ENCODE assay signal across 9 cellular contexts in the genomic region with DNA sequence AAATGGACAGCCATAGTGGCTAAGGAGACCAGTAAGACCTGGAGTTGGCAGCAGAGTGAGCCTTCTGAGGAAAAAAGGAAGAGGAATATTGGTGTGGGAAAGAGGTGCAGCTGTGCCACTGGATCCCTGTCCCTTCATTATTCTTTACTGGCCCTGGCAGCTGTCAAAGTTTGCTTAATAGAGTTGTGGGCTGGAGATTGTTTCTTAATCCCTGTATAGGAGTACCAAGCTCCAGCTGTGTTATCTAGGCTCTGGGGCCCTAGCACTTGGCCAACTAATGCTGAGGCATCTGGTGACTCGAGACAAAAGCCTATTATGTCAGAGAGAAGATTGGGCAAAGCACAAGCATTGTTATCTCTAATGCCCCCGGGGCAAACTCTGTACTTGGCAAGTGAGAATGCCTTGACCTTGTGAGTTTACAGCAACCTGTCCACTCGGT.
A peak's percentile ranks its signal among the peaks of the same experiment; 100 is the strongest.
DNase-seq lines count a peak whose midpoint lies in the region; ATAC-seq, FAIRE-seq and TF ChIP-seq lines count a peak whose summit lies in the region.
"Had no signal": no experiment of that assay in that cellular context is flagged by ENCODE, and none has a peak within 500 bp of the region (broad histone marks: within the 10 kb centered on the region; RNA-seq: fewer than 3 reads in every experiment).

No MANE protein-coding gene starts in this region.

- POLR2A ChIA-PET in HEK293 (lab: Yijun Ruan, JAX): no interaction called here

- H3K36me3 ChIP-seq in HEK293 (ENCODE audit: control insufficient read depth in 2 of 2, insufficient read depth in 1 of 2, low read length in 2 of 2): no peaks in the 10 kb centered on the region; a peak in 1 of 3 replicates
- H3K36me3 ChIP-seq: tibial artery had no signal

- CTCF ChIA-PET in HEK293 (lab: Yijun Ruan, JAX): no interaction called here

- peak overlapping the region; percentile 43; the same call in 1 of the 2 replicates for H3K27ac ChIP-seq in HEK293 (ENCODE audit: extremely low read depth, low read depth, low read length)
- H3K27ac ChIP-seq: tibial artery had no signal

- no peak for FAIRE-seq in H54 (lab: Jason Lieb, UNC)

- H3K4me1 ChIP-seq in HEK293 (ENCODE audit: control insufficient read depth, insufficient read depth, low read length): peaks cover 22% of the 10 kb centered on the region

- no peak overlapping the region for H3K4me3 ChIP-seq in HEK293 (ENCODE audit: low read depth, low read length)
- no peak overlapping the region for H3K4me3 ChIP-seq in fibroblast of mammary gland (ENCODE audit: control insufficient read depth, low read depth, low read length)
- H3K4me3 ChIP-seq: tibial artery had no signal

- ATAC-seq in omental fat pad (ENCODE audit: low FRiP score) (peak; percentile 46), HG03469 (IDR thresholded peaks at IDR 0.05; ENCODE audit: unreplicated experiment) (no peak), GM18498 (IDR thresholded peaks at IDR 0.05; ENCODE audit: unreplicated experiment) (no peak)

- no peak for TF ChIP-seq POLR2A in H54 (IDR thresholded peaks at IDR 0.05; ENCODE audit: low read depth, low read length)

- TF ChIP-seq CTCF in HEK293 (tag by site-specific recombination; IDR thresholded peaks at IDR 0.05) (no peak), fibroblast of mammary gland (conservative IDR thresholded peaks at IDR 0.05; ENCODE audit: control insufficient read depth, insufficient read depth, low read depth, low read length) (no peak), omental fat pad (IDR thresholded peaks at IDR 0.05) (no peak)

- no peaks in the 10 kb centered on the region for H3K9me3 ChIP-seq in HEK293 (ENCODE audit: control insufficient read depth, insufficient read depth, low read depth, low read length)
- H3K9me3 ChIP-seq: tibial artery had no signal

- DNase-seq in RKO (ENCODE audit: low spot score): peak; percentile 48
- peak; percentile 44 for DNase-seq in fibroblast of mammary gland (ENCODE audit: low read depth)
- DNase-seq in omental fat pad (ENCODE audit: low spot score): no peak
- DNase-seq in cortex of kidney (lab: John Stamatoyannopoulos, UW): no peak
- no peak for DNase-seq in H54 (ENCODE audit: insufficient read length, low spot score)

TF ChIP-seq in HEK293, 187 proteins besides CTCF, POLR2A, EP300 and RAD21 (continues in another document):
- TF ChIP-seq ZNF132 (tag by site-specific recombination; IDR thresholded peaks at IDR 0.05; ENCODE audit: borderline replicate concordance) (no peak), ZNF426 (tag by site-specific recombination; IDR thresholded peaks at IDR 0.05) (no peak), ZNF202 (tag by site-specific recombination; IDR thresholded peaks at IDR 0.05; ENCODE audit: borderline replicate concordance) (no peak), FEZF1 (tag by site-specific recombination; IDR thresholded peaks at IDR 0.05) (peak; percentile 55), OSR2 (tag by site-specific recombination; IDR thresholded peaks at IDR 0.05) (peak; percentile 56), SP7 (tag by site-specific recombination; IDR thresholded peaks at IDR 0.05) (peak; percentile 43; the same call in 1 of the 2 replicates), ZNF596 (tag by site-specific recombination; IDR thresholded peaks at IDR 0.05) (no peak), KLF10 (tag by site-specific recombination; IDR thresholded peaks at IDR 0.05) (peak; percentile 43; the same call in 1 of the 2 replicates), ZNF555 (tag by site-specific recombination; conservative IDR thresholded peaks at IDR 0.05) (no peak), ZNF239 (tag by site-specific recombination; IDR thresholded peaks at IDR 0.05) (no peak), ZNF223 (tag by site-specific recombination; IDR thresholded peaks at IDR 0.05) (no peak), ZBTB17 (tag by site-specific recombination; IDR thresholded peaks at IDR 0.05) (peak; percentile 72), SCRT1 (tag by site-specific recombination; IDR thresholded peaks at IDR 0.05; ENCODE audit: borderline replicate concordance) (no peak), RBAK (tag by site-specific recombination; IDR thresholded peaks at IDR 0.05) (no peak), ZBTB7A (tag by site-specific recombination; IDR thresholded peaks at IDR 0.05; ENCODE audit: low read depth) (no peak), INSM2 (tag by site-specific recombination; IDR thresholded peaks at IDR 0.05) (0 out of 2 replicates have a peak, but pooled peaks have one; percentile 19), HOXD13 (CRISPR knock-in tag; IDR thresholded peaks at IDR 0.05; ENCODE audit: borderline replicate concordance) (no peak), ZEB2 (tag by site-specific recombination; IDR thresholded peaks at IDR 0.05) (peak; percentile 38), ZNF274 (IDR thresholded peaks at IDR 0.05; ENCODE audit: low read length) (no peak), ZNF274 (tag by site-specific recombination; IDR thresholded peaks at IDR 0.05; ENCODE audit: borderline replicate concordance) (no peak), ZNF350 (tag by site-specific recombination; IDR thresholded peaks at IDR 0.05) (no peak), ZXDB (tag by site-specific recombination; IDR thresholded peaks at IDR 0.05) (peak; percentile 45)
- TF ChIP-seq, protein P1, sequence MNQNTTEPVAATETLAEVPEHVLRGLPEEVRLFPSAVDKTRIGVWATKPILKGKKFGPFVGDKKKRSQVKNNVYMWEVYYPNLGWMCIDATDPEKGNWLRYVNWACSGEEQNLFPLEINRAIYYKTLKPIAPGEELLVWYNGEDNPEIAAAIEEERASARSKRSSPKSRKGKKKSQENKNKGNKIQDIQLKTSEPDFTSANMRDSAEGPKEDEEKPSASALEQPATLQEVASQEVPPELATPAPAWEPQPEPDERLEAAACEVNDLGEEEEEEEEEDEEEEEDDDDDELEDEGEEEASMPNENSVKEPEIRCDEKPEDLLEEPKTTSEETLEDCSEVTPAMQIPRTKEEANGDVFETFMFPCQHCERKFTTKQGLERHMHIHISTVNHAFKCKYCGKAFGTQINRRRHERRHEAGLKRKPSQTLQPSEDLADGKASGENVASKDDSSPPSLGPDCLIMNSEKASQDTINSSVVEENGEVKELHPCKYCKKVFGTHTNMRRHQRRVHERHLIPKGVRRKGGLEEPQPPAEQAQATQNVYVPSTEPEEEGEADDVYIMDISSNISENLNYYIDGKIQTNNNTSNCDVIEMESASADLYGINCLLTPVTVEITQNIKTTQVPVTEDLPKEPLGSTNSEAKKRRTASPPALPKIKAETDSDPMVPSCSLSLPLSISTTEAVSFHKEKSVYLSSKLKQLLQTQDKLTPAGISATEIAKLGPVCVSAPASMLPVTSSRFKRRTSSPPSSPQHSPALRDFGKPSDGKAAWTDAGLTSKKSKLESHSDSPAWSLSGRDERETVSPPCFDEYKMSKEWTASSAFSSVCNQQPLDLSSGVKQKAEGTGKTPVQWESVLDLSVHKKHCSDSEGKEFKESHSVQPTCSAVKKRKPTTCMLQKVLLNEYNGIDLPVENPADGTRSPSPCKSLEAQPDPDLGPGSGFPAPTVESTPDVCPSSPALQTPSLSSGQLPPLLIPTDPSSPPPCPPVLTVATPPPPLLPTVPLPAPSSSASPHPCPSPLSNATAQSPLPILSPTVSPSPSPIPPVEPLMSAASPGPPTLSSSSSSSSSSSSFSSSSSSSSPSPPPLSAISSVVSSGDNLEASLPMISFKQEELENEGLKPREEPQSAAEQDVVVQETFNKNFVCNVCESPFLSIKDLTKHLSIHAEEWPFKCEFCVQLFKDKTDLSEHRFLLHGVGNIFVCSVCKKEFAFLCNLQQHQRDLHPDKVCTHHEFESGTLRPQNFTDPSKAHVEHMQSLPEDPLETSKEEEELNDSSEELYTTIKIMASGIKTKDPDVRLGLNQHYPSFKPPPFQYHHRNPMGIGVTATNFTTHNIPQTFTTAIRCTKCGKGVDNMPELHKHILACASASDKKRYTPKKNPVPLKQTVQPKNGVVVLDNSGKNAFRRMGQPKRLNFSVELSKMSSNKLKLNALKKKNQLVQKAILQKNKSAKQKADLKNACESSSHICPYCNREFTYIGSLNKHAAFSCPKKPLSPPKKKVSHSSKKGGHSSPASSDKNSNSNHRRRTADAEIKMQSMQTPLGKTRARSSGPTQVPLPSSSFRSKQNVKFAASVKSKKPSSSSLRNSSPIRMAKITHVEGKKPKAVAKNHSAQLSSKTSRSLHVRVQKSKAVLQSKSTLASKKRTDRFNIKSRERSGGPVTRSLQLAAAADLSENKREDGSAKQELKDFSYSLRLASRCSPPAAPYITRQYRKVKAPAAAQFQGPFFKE (tag by site-specific recombination; IDR thresholded peaks at IDR 0.05; ENCODE audit: borderline replicate concordance): no peak
- TF ChIP-seq, protein P2, sequence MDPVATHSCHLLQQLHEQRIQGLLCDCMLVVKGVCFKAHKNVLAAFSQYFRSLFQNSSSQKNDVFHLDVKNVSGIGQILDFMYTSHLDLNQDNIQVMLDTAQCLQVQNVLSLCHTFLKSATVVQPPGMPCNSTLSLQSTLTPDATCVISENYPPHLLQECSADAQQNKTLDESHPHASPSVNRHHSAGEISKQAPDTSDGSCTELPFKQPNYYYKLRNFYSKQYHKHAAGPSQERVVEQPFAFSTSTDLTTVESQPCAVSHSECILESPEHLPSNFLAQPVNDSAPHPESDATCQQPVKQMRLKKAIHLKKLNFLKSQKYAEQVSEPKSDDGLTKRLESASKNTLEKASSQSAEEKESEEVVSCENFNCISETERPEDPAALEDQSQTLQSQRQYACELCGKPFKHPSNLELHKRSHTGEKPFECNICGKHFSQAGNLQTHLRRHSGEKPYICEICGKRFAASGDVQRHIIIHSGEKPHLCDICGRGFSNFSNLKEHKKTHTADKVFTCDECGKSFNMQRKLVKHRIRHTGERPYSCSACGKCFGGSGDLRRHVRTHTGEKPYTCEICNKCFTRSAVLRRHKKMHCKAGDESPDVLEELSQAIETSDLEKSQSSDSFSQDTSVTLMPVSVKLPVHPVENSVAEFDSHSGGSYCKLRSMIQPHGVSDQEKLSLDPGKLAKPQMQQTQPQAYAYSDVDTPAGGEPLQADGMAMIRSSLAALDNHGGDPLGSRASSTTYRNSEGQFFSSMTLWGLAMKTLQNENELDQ (tag by site-specific recombination; IDR thresholded peaks at IDR 0.05; ENCODE audit: low read depth): no peak

Comparison
In these comparisons a context has a peak if more than half of its experiments do, and no peak if none do; other contexts are left out.
1. DNase-seq: peak in RKO (single experiment) and fibroblast of mammary gland (single experiment); none in omental fat pad (single experiment), cortex of kidney (single experiment) and H54 (single experiment).